Comparison of ENCODE assay signal across 10 cellular contexts in genomic region chr2:199462167-199462976, GRCh38. TPM values are rescaled to one million over a fixed set of nuclear protein-coding genes. Genes with fewer than 3 reads are reported as not detected.
A peak's percentile ranks its signal among the peaks of the same experiment; 100 is the strongest.
DNase-seq lines count a peak whose midpoint lies in the region; ATAC-seq and TF ChIP-seq lines count a peak whose summit lies in the region.
"Had no signal": no experiment of that assay in that cellular context is flagged by ENCODE, and none has a peak within 500 bp of the region (broad histone marks: within the 10 kb centered on the region; RNA-seq: fewer than 3 reads in every experiment).

No MANE protein-coding gene starts in this region.

- DNase-seq in H9 (peak; percentile 63), WTC11 (ENCODE audit: low spot score) (peak; percentile 53), fibroblast of the aortic adventitia (ENCODE audit: low read depth) (no peak), gastrocnemius medialis (no peak), HuH-7 (ENCODE audit: low spot score) (no peak)
- DNase-seq: activated gamma-delta T cell; stimulated activated CD4-positive, alpha-beta T cell treated with anti-CD3 and anti-CD28 coated beads, Interleukin-1b, Interleukin-23, amount 100 ng/mL, for 48 hours had no signal

- H2BK20ac ChIP-seq in H9 (ENCODE audit: low read depth, low read length, poor library complexity, severe bottlenecking): no peak overlapping the region

- peak; percentile 5 for ATAC-seq in WTC11
- no peak for ATAC-seq in gastrocnemius medialis
- no peak for ATAC-seq in HG03342 (IDR thresholded peaks at IDR 0.05; ENCODE audit: unreplicated experiment)
- no peak for ATAC-seq in HG03378 (IDR thresholded peaks at IDR 0.05; ENCODE audit: unreplicated experiment)

- H3K23me2 ChIP-seq in H9 (ENCODE audit: insufficient read length, low read depth, low read length, poor library complexity, severe bottlenecking): peaks cover 37% of the 10 kb centered on the region

- H3K27ac ChIP-seq in H9 (ENCODE audit: insufficient read length, low read depth, low read length) (no peak overlapping the region), gastrocnemius medialis (no peak overlapping the region)

- H3K23ac ChIP-seq in H9 (ENCODE audit: insufficient read length, low read depth, low read length): no peak overlapping the region

- no peaks in the 10 kb centered on the region for H3K79me1 ChIP-seq in H9 (ENCODE audit: insufficient read depth, low read depth, low read length, poor library complexity, severe bottlenecking)

- TF ChIP-seq POLR2A in gastrocnemius medialis (IDR thresholded peaks at IDR 0.05): no peak

- H2BK120ac ChIP-seq in H9 (ENCODE audit: low read depth, low read length, poor library complexity, severe bottlenecking): no peak overlapping the region

- H4K20me1 ChIP-seq in H9 (ENCODE audit: control insufficient read depth, insufficient read depth, insufficient read length): no peaks in the 10 kb centered on the region

- POLR2A ChIA-PET in WTC11 (lab: Charles Lee): no interaction called here

- H2BK5ac ChIP-seq in H9 (ENCODE audit: insufficient read length, low read length): no peak overlapping the region

- H3K36me3 Mint-ChIP-seq in H9 (ENCODE audit: insufficient read depth in 1 of 3, low read depth in 3 of 3) (no peaks in the 10 kb centered on the region; a peak in 2 of 7 replicates), WTC11 (no peaks in the 10 kb centered on the region)

- no CpG with 5 or more reads among the region's 60 CpGs for WGBS in H9 (ENCODE audit: extremely low coverage, insufficient read length, low lambda C conversion rate)

- H4K91ac ChIP-seq in H9 (ENCODE audit: insufficient read length, low read depth, low read length): no peak overlapping the region

- no peak overlapping the region for H3K14ac ChIP-seq in H9 (ENCODE audit: insufficient read depth, low read length)

- H3K4me1 ChIP-seq in H9 (ENCODE audit: insufficient read depth, low read length) (peaks cover 2% of the 10 kb centered on the region; the same call in 1 of the 2 replicates), gastrocnemius medialis (peaks cover 15 to 32% of the 10 kb centered on the region in 2 donors)

- H3K9me3 Mint-ChIP-seq in H9: peaks cover 0 to 2% of the 10 kb centered on the region in 2 experiments; a peak in 2 of 5 replicates
- H3K9me3 Mint-ChIP-seq in WTC11: no peaks in the 10 kb centered on the region

- TF ChIP-seq CTCF in H9 (conservative IDR thresholded peaks at IDR 0.05): no peak
- no peak for TF ChIP-seq CTCF in WTC11 (IDR thresholded peaks at IDR 0.05)
- TF ChIP-seq CTCF in fibroblast of the aortic adventitia (IDR thresholded peaks at IDR 0.05; ENCODE audit: insufficient read depth, low read length): no peak
- no peak for TF ChIP-seq CTCF in gastrocnemius medialis (IDR thresholded peaks at IDR 0.05 in 4 of 5, conservative IDR thresholded peaks at IDR 0.05 in 1 of 5)

- H3K27me3 Mint-ChIP-seq in H9 (ENCODE audit: low read depth) (peaks cover 79% of the 10 kb centered on the region), WTC11 (ENCODE audit: low read depth) (peaks cover 75% of the 10 kb centered on the region)

- no peak overlapping the region for H3K18ac ChIP-seq in H9 (ENCODE audit: insufficient read length, low read depth, low read length)

- no peak overlapping the region for H2AK5ac ChIP-seq in H9 (ENCODE audit: insufficient read length, low read length)

- no peak overlapping the region for H2BK12ac ChIP-seq in H9 (ENCODE audit: insufficient read length, low read depth, low read length)

- H3K27me3 ChIP-seq in H9 (ENCODE audit: insufficient read depth, low read length) (peaks cover 46% of the 10 kb centered on the region), gastrocnemius medialis (peaks cover 75 to 77% (median 77%) of the 10 kb centered on the region in 3 donors)

- H3K4me3 ChIP-seq in fibroblast of the aortic adventitia (ENCODE audit: low read depth, low read length) (peak overlapping the region; percentile 71), gastrocnemius medialis (peak overlapping the region; percentile 55 to 86 (median 66))

- H3K4me2 ChIP-seq in H9 (ENCODE audit: insufficient read depth, insufficient read length, low read length): peak overlapping the region; percentile 88

- CTCF ChIA-PET in WTC11 (lab: Charles Lee): interaction anchor here (0.7 to 2.4 kb wide), 4 partner anchors 9 to 24 kb away, joined by 3 to 11 read pairs (median 5); no protein-coding TSS in a partner anchor

- H4K8ac ChIP-seq in H9 (replicated peaks; ENCODE audit: insufficient read length, low read depth, low read length): no peak overlapping the region

- H2BK15ac ChIP-seq in H9 (ENCODE audit: low read depth, low read length): no peak overlapping the region

- H3K4me1 Mint-ChIP-seq in H9: peaks cover 31 to 41% of the 10 kb centered on the region in 2 experiments
- H3K4me1 Mint-ChIP-seq in WTC11: peaks cover 44% of the 10 kb centered on the region

- no peak overlapping the region for H3T11ph ChIP-seq in H9 (ENCODE audit: low read length)

- H3K9ac ChIP-seq in H9 (ENCODE audit: extremely low read depth, insufficient read length, low read length): no peak overlapping the region

- in situ Hi-C loops in gastrocnemius medialis (cut with MboI; ENCODE audit: low sequenced_read_pairs in 4 of 4): no loop called here

- H3K27ac Mint-ChIP-seq in H9: no peak overlapping the region
- no peak overlapping the region for H3K27ac Mint-ChIP-seq in WTC11

- H3K4me3 Mint-ChIP-seq in H9 (peak overlapping the region; percentile 63 to 86), WTC11 (peak overlapping the region; percentile 88)

- no peaks in the 10 kb centered on the region for H3K36me3 ChIP-seq in gastrocnemius medialis
- H3K36me3 ChIP-seq: HAP-1 had no signal

- intact Hi-C loops in gastrocnemius medialis (cut with DNase I; ENCODE audit: low total_unique reads): loop anchor here (10.0 kb wide), 2 partner anchors 1658 to 1758 kb away; partner anchors contain the start of genes MARS2 and PLCL1

- H2AFZ ChIP-seq in H9 (ENCODE audit: low read length): no peak overlapping the region

- no peak overlapping the region for H4K5ac ChIP-seq in H9 (ENCODE audit: insufficient read length, low read depth, low read length)

- no peak overlapping the region for H3K56ac ChIP-seq in H9 (ENCODE audit: insufficient read length, low read depth, low read length)

- H3K79me2 ChIP-seq in H9 (ENCODE audit: insufficient read depth, low read length): no peaks in the 10 kb centered on the region

- H3K9me3 ChIP-seq in H9 (ENCODE audit: control insufficient read depth, low read depth, low read length): no peaks in the 10 kb centered on the region
- H3K9me3 ChIP-seq in gastrocnemius medialis: no peaks in the 10 kb centered on the region
- H3K9me3 ChIP-seq: HAP-1 had no signal

- H3K4ac ChIP-seq in H9 (ENCODE audit: low read depth, low read length): no peak overlapping the region

TF ChIP-seq in WTC11, 78 proteins besides CTCF, POLR2A, EP300 and RAD21:
- 0 out of 2 replicates have a peak, but pooled peaks have one; percentile 30 for TF ChIP-seq HMGXB4 (CRISPR knock-in tag; IDR thresholded peaks at IDR 0.05)
- no peak for TF ChIP-seq EMX1 (CRISPR knock-in tag; IDR thresholded peaks at IDR 0.05)
- TF ChIP-seq RELA (CRISPR knock-in tag; IDR thresholded peaks at IDR 0.05; ENCODE audit: borderline replicate concordance): no peak
- no peak for TF ChIP-seq OVOL2 (CRISPR knock-in tag; IDR thresholded peaks at IDR 0.05; ENCODE audit: borderline replicate concordance)
- TF ChIP-seq KAT7 (CRISPR knock-in tag; IDR thresholded peaks at IDR 0.05; ENCODE audit: borderline replicate concordance): 0 out of 2 replicates have a peak, but pooled peaks have one; percentile 7
- no peak for TF ChIP-seq ZBTB21 (CRISPR knock-in tag; IDR thresholded peaks at IDR 0.05; ENCODE audit: borderline replicate concordance)

RNA-seq across cellular contexts. Expression of gene SATB2, which starts 4.6 kb away (rescaled TPM):
- total RNA-seq in H9 (2021) (23.0 and 23.8 TPM in 2 replicates), WTC11 (2021) (14.9 to 22.1 TPM (median 16.6 TPM) in 3 replicates), fibroblast of the aortic adventitia (ENCODE audit: low replicate concordance) (2.3 and 12.7 TPM in 2 replicates), gastrocnemius medialis (1 to 10 TPM; 2.0 to 6.4 (median 4.5) TPM)

Comparison
In these comparisons a context has a peak if more than half of its experiments do, and no peak if none do; other contexts are left out.
1. DNase-seq: peak in H9 (single experiment) and WTC11 (single experiment); none in fibroblast of the aortic adventitia (single experiment), gastrocnemius medialis (0 of 2) and HuH-7 (single experiment).